Comparison of ENCODE assay signal across 1 cellular context in the genomic region with DNA sequence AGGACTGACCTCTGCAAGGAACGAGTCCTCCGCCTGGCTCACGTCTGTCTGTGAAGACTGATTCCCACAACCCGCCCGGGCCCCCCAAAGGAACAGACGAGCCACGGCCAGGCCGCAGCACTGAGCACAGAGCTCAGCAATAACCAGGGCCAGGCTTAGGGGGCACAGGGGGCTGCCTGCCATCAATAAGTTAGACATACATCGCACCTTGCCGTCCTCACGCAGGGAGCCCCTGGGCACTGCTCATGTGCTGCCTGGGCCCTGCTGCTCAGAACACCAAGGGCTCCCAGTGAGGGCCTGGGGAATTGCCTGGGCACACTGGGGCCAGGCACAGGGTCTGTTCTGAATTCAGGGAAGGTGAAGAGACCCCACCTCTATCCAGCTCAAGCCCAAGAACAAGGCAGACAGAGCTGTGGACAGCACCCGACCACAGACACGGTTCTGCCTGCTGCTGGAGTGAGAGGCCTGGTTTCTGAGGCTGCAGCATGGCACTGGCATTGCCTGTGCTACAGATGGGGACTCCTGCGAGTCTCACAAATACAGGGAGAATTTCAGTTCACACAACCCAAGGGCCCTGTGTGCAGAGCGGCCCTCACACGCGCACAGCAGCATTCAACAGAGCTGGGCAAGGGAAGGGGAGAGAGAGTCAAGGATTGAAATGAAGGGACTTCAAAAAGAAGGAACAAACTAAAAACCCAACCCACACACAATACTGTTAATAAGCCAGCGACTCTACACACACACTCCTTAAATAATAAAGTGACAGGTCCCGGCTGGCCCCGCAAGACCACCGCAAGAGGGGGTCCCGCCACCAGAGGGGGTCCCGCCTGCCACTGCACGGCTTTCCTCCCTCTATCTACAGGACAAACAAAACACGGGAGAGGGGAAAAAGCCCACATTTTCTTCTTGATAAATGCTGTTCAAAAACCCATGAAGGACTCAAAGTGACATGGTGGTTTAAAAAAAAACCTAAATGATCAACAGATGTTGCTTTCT.
TF ChIP-seq lines count a peak whose summit lies in the region.

No MANE protein-coding gene starts in this region.

TF ChIP-seq in HepG2, 621 proteins besides CTCF, POLR2A, EP300 and RAD21:
- TF ChIP-seq, protein P1, sequence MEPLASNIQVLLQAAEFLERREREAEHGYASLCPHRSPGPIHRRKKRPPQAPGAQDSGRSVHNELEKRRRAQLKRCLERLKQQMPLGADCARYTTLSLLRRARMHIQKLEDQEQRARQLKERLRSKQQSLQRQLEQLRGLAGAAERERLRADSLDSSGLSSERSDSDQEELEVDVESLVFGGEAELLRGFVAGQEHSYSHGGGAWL (CRISPR knock-in tag; IDR thresholded peaks at IDR 0.05): no peak
- TF ChIP-seq ZNF567 (CRISPR knock-in tag; IDR thresholded peaks at IDR 0.05; ENCODE audit: borderline replicate concordance): no peak
- no peak for TF ChIP-seq JUN (CRISPR knock-in tag; IDR thresholded peaks at IDR 0.05)
- no peak for TF ChIP-seq ZNF333 (CRISPR knock-in tag; IDR thresholded peaks at IDR 0.05; ENCODE audit: borderline replicate concordance)
- TF ChIP-seq, protein P2, sequence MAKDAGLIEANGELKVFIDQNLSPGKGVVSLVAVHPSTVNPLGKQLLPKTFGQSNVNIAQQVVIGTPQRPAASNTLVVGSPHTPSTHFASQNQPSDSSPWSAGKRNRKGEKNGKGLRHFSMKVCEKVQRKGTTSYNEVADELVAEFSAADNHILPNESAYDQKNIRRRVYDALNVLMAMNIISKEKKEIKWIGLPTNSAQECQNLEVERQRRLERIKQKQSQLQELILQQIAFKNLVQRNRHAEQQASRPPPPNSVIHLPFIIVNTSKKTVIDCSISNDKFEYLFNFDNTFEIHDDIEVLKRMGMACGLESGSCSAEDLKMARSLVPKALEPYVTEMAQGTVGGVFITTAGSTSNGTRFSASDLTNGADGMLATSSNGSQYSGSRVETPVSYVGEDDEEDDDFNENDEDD (CRISPR knock-in tag; IDR thresholded peaks at IDR 0.05; ENCODE audit: borderline replicate concordance): no peak
- TF ChIP-seq, protein P3, sequence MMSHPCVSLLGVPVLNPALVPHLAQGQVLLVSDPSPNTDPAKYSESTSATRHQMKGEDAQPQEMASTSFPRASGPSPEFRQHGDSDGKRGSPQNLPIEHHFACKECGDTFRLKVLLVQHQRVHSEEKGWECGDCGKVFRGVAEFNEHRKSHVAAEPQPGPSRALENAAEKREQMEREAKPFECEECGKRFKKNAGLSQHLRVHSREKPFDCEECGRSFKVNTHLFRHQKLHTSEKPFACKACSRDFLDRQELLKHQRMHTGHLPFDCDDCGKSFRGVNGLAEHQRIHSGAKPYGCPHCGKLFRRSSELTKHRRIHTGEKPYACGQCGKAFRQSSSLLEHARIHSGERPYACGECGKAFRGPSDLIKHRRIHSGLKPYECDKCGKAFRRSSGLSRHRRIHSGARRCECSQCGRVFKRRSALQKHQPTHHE (CRISPR knock-in tag; IDR thresholded peaks at IDR 0.05; ENCODE audit: borderline replicate concordance): no peak
- TF ChIP-seq ZNF280D (CRISPR knock-in tag; IDR thresholded peaks at IDR 0.05): no peak
